In genomic region chr12:112381421-112381897, GRCh38 we compare ENCODE assay signal across 8 cellular contexts. TPM values are rescaled to one million over a fixed set of nuclear protein-coding genes. Genes with fewer than 3 reads are reported as not detected.
DNase-seq lines count a peak whose midpoint lies in the region; ATAC-seq and TF ChIP-seq lines count a peak whose summit lies in the region.

No MANE protein-coding gene starts in this region.

- peak overlapping the region; percentile 92 for H3K27ac ChIP-seq in left ventricle myocardium inferior (replicated peaks)

- peak in 2 of 3 experiments; percentile 69 to 81 for DNase-seq in NCI-H1417 (lab: John Stamatoyannopoulos, UW)
- no peak for DNase-seq in NCI-H1417 treated with DMSO at 0.1 percent for 48 hours (lab: John Stamatoyannopoulos, UW)
- peak; percentile 24 for DNase-seq in NCI-H146 treated with DMSO at 0.1 percent for 48 hours (lab: John Stamatoyannopoulos, UW; ENCODE audit: unreplicated experiment)
- DNase-seq in left ventricle myocardium inferior, result peak; percentile 18
- no peak for DNase-seq in retinal pigment epithelial cell (ENCODE audit: low read depth)
- no peak for DNase-seq in AG08396 (ENCODE audit: low spot score)

- no peaks in the 10 kb centered on the region for H3K36me3 Mint-ChIP-seq in activated naive CD4-positive, alpha-beta T cell treated with anti-CD3 and anti-CD28 coated beads, Interleukin-2, amount 50 U/mL, for 24 hours

- no peaks in the 10 kb centered on the region for H3K9me3 Mint-ChIP-seq in activated naive CD4-positive, alpha-beta T cell treated with anti-CD3 and anti-CD28 coated beads, Interleukin-2, amount 50 U/mL, for 24 hours

- intact Hi-C loops in left ventricle myocardium inferior (cut with micrococcal nuclease), result no loop called here

- H3K4me3 ChIP-seq in left ventricle myocardium inferior (peak overlapping the region; percentile 99), retinal pigment epithelial cell (ENCODE audit: low read length) (peak overlapping the region; percentile 75)

- peak; percentile 55 for ATAC-seq in HG02759 (IDR thresholded peaks at IDR 0.05; ENCODE audit: unreplicated experiment)

- no peaks in the 10 kb centered on the region for H3K27me3 ChIP-seq in left ventricle myocardium inferior (ENCODE audit: low read depth)

- no peak overlapping the region for H3K27ac Mint-ChIP-seq in activated naive CD4-positive, alpha-beta T cell treated with anti-CD3 and anti-CD28 coated beads, Interleukin-2, amount 50 U/mL, for 24 hours

- H3K9me3 ChIP-seq in left ventricle myocardium inferior (replicated peaks), result no peaks in the 10 kb centered on the region

- H3K36me3 ChIP-seq in left ventricle myocardium inferior, result no peaks in the 10 kb centered on the region

- peak overlapping the region; percentile 90 for H3K4me3 Mint-ChIP-seq in activated naive CD4-positive, alpha-beta T cell treated with anti-CD3 and anti-CD28 coated beads, Interleukin-2, amount 50 U/mL, for 24 hours

- no peaks in the 10 kb centered on the region for H3K27me3 Mint-ChIP-seq in activated naive CD4-positive, alpha-beta T cell treated with anti-CD3 and anti-CD28 coated beads, Interleukin-2, amount 50 U/mL, for 24 hours

- H3K4me1 ChIP-seq in left ventricle myocardium inferior, result peaks cover 40% of the 10 kb centered on the region

- H3K4me1 Mint-ChIP-seq in activated naive CD4-positive, alpha-beta T cell treated with anti-CD3 and anti-CD28 coated beads, Interleukin-2, amount 50 U/mL, for 24 hours, result peaks cover 34% of the 10 kb centered on the region

- no peak for TF ChIP-seq CTCF in left ventricle myocardium inferior (IDR thresholded peaks at IDR 0.05; ENCODE audit: borderline replicate concordance)
- TF ChIP-seq CTCF in retinal pigment epithelial cell (conservative IDR thresholded peaks at IDR 0.05; ENCODE audit: low read depth, low read length), result no peak

RNA-seq across cellular contexts. Expression of gene HECTD4, which starts 0.8 kb away (rescaled TPM):
- 23.4 TPM for total RNA-seq in left ventricle myocardium inferior

RNA-seq across cellular contexts. Expression of gene RPL6, which starts 27.9 kb away (rescaled TPM):
- total RNA-seq in left ventricle myocardium inferior, result 572 TPM

RNA-seq across cellular contexts. Expression of gene PTPN11, which starts 37.3 kb away (rescaled TPM):
- 139 TPM for total RNA-seq in left ventricle myocardium inferior

Comparison
In these comparisons a context has a peak if more than half of its experiments do, and no peak if none do; other contexts are left out.
1. DNase-seq: peak in NCI-H1417 (2 of 3), NCI-H146 treated with DMSO at 0.1 percent for 48 hours (single experiment) and left ventricle myocardium inferior (single experiment); none in NCI-H1417 treated with DMSO at 0.1 percent for 48 hours (single experiment), retinal pigment epithelial cell (single experiment) and AG08396 (single experiment).